Comparison of ENCODE assay signal across 8 cellular contexts in genomic region chr5:132293992-132294727, GRCh38.
DNase-seq lines count a peak whose midpoint lies in the region; ATAC-seq lines count a peak whose summit lies in the region.

TSS of gene SLC22A4 (plus strand) at chr5:132294394. CDS start at chr5:132294617, 223 bp downstream.

- no peaks in the 10 kb centered on the region for H3K27me3 ChIP-seq in layer of hippocampus (ENCODE audit: control insufficient read depth, insufficient read depth, low read length)

- H3K27ac ChIP-seq in cingulate gyrus (ENCODE audit: low read depth, low read length) (peak within 1 kb of the TSS; percentile 97), layer of hippocampus (ENCODE audit: low read depth, low read length) (peak within 1 kb of the TSS; percentile 94)

- peak; percentile 80 for ATAC-seq in GM18907 (IDR thresholded peaks at IDR 0.05; ENCODE audit: unreplicated experiment)
- ATAC-seq in HG03159 (IDR thresholded peaks at IDR 0.05; ENCODE audit: unreplicated experiment), result peak; percentile 63

- peak; percentile 94 for DNase-seq in AG08395 (ENCODE audit: low spot score)
- peak; percentile 43 for DNase-seq in NCI-H345 treated with DMSO at 0.1 percent for 48 hours (lab: John Stamatoyannopoulos, UW; ENCODE audit: unreplicated experiment)
- DNase-seq in activated CD4-positive, alpha-beta T cell treated with anti-CD3 and anti-CD28 coated beads for 1 hour, result peak; percentile 46
- DNase-seq in stimulated activated CD4-positive, alpha-beta T cell treated with anti-CD3 and anti-CD28 coated beads, Interleukin-1b, Interleukin-23, amount 100 ng/mL, for 24 hours (ENCODE audit: low read depth in 4 of 4, low spot score in 1 of 4), result peak; percentile 34 to 85 (median 64)

Comparison
In these comparisons a context has a peak if more than half of its experiments do, and no peak if none do; other contexts are left out.
1. Peak in every context shown above with its lines: DNase-seq, ATAC-seq and H3K27ac ChIP-seq.
2. DNase-seq: peak in every context shown above with its lines; median percentile 94 in AG08395; 64 in stimulated activated CD4-positive, alpha-beta T cell treated with anti-CD3 and anti-CD28 coated beads, Interleukin-1b, Interleukin-23, amount 100 ng/mL, for 24 hours; 46 in activated CD4-positive, alpha-beta T cell treated with anti-CD3 and anti-CD28 coated beads for 1 hour; 43 in NCI-H345 treated with DMSO at 0.1 percent for 48 hours.